In genomic region chr12:127175361-127175760, GRCh38 we compare ENCODE assay signal across 24 cellular contexts.
"Had no signal": no experiment of that assay in that cellular context is flagged by ENCODE, and none has a peak within 500 bp of the region (broad histone marks: within the 10 kb centered on the region; RNA-seq: fewer than 3 reads in every experiment).

No MANE protein-coding gene starts in this region.

- H3K27ac ChIP-seq: colonic mucosa, dorsolateral prefrontal cortex, epithelial cell of prostate, esophagus squamous epithelium, gastrocnemius medialis, heart right ventricle, left lung, lower lobe of right lung had no signal

- DNase-seq: colonic mucosa; cortex of kidney; dorsolateral prefrontal cortex; effector CD4-positive, alpha-beta T cell; effector memory CD4-positive, alpha-beta T cell; erythroblast; esophagus squamous epithelium; foreskin melanocyte; gastrocnemius medialis; glutamatergic neuron; head of caudate nucleus; heart right ventricle; hippocampal formation; left cardiac atrium; left lung; left ventricle myocardium superior; lower lobe of right lung; mesenchymal stem cell; mucosa of descending colon; naive B cell had no signal

- H3K9me3 ChIP-seq: colonic mucosa, gastrocnemius medialis had no signal

- ATAC-seq: esophagus mucosa, gastrocnemius medialis, heart right ventricle, left cardiac atrium, left lung, left ventricle myocardium superior, lower lobe of right lung, mucosa of descending colon had no signal

- H3K36me3 Mint-ChIP-seq: mesothelial cell of epicardium had no signal

- H3K27ac Mint-ChIP-seq: dendritic cell treated with granulocyte-macrophage colony-stimulating factor and Interleukin-4, amounts not matched to agents 40 ng/mL and 50 ng/mL, for 4 days; mesothelial cell of epicardium; naive B cell had no signal

- H3K4me3 ChIP-seq: colonic mucosa, dorsolateral prefrontal cortex, esophagus squamous epithelium, gastrocnemius medialis, heart right ventricle, left lung, lower lobe of right lung, mucosa of descending colon had no signal

- H3K36me3 ChIP-seq: colonic mucosa, esophagus squamous epithelium, gastrocnemius medialis, heart right ventricle, left lung, lower lobe of right lung had no signal

- H3K27me3 ChIP-seq: colonic mucosa, dorsolateral prefrontal cortex, gastrocnemius medialis, left lung had no signal

- H3K4me1 ChIP-seq: colonic mucosa, esophagus squamous epithelium, gastrocnemius medialis, heart right ventricle, left lung, lower lobe of right lung had no signal

- H3K4me3 Mint-ChIP-seq: dendritic cell treated with granulocyte-macrophage colony-stimulating factor and Interleukin-4, amounts not matched to agents 40 ng/mL and 50 ng/mL, for 4 days; mesothelial cell of epicardium had no signal

- H3K4me1 Mint-ChIP-seq: mesothelial cell of epicardium, naive B cell had no signal
